Comparison of ENCODE assay signal across 20 cellular contexts in genomic region chr5:57304931-57305330, GRCh38.
A peak's percentile ranks its signal among the peaks of the same experiment; 100 is the strongest.
DNase-seq lines count a peak whose midpoint lies in the region; ATAC-seq and TF ChIP-seq lines count a peak whose summit lies in the region.
"Had no signal": no experiment of that assay in that cellular context is flagged by ENCODE, and none has a peak within 500 bp of the region (broad histone marks: within the 10 kb centered on the region; RNA-seq: fewer than 3 reads in every experiment).

No MANE protein-coding gene starts in this region.

- no peak overlapping the region for H3K9ac ChIP-seq in DND-41 (ENCODE audit: low read depth, low read length)
- H3K9ac ChIP-seq in IMR-90 (ENCODE audit: low read depth, low read length), result no peak overlapping the region
- H3K9ac ChIP-seq in mesenchymal stem cell (ENCODE audit: low read length), result no peak overlapping the region
- H3K9ac ChIP-seq in GM23248, result no peak overlapping the region
- H3K9ac ChIP-seq: BLaER1 had no signal

- CTCF ChIA-PET in IMR-90 (lab: Yijun Ruan, JAX), result interaction anchor here (0.5 kb wide), 1 partner anchor 1505 kb away, joined by 7 read pairs; no protein-coding TSS in a partner anchor

- H4K20me1 ChIP-seq in DND-41 (ENCODE audit: insufficient read depth, low read length) (no peaks in the 10 kb centered on the region), IMR-90 (ENCODE audit: insufficient read depth, low read length) (no peaks in the 10 kb centered on the region), GM23248 (ENCODE audit: insufficient read depth) (no peaks in the 10 kb centered on the region)
- H4K20me1 ChIP-seq: BLaER1 had no signal

- in situ Hi-C loops in IMR-90 (cut with MboI; ENCODE audit: low sequenced_read_pairs), result no loop called here
- in situ Hi-C loops in SK-MEL-5 (cut with HindIII; ENCODE audit: low pct_unique_long_range_greater_than_20kb, low sequenced_read_pairs), result no loop called here
- in situ Hi-C loops in GM23248 (cut with MboI), result loop anchor here (10.0 to 25.0 kb wide), 2 partner anchors 180 to 582 kb away; partner anchors contain the start of gene ACTBL2

- H3K18ac ChIP-seq in IMR-90 (ENCODE audit: low read depth, low read length) (peak overlapping the region; percentile 81; the same call in 1 of the 2 replicates), mesenchymal stem cell (ENCODE audit: low read depth in 1 of 2, low read length in 2 of 2) (no peak overlapping the region)

- H2BK5ac ChIP-seq in IMR-90 (ENCODE audit: low read depth, low read length, poor library complexity, severe bottlenecking), result no peak overlapping the region
- H2BK5ac ChIP-seq in mesenchymal stem cell (ENCODE audit: low read depth, low read length, poor library complexity, severe bottlenecking), result no peak overlapping the region

- H3K4me1 ChIP-seq in DND-41 (ENCODE audit: insufficient read depth, low read length) (peaks cover 37% of the 10 kb centered on the region), IMR-90 (ENCODE audit: control insufficient read depth, insufficient read depth, low read length) (peaks cover 11% of the 10 kb centered on the region), mesenchymal stem cell (ENCODE audit: control insufficient read depth, insufficient read depth, low read depth, low read length) (peaks cover 3% of the 10 kb centered on the region), GM23248 (ENCODE audit: insufficient read depth) (0 out of 2 replicates have a peak, but pooled peaks cover 5% of the 10 kb centered on the region)
- H3K4me1 ChIP-seq: Caco-2 had no signal

- H3K27ac ChIP-seq in DND-41 (ENCODE audit: low read length) (peak overlapping the region; percentile 11; the same call in 1 of the 2 replicates), IMR-90 (ENCODE audit: insufficient read depth, low read length) (peak overlapping the region; percentile 74; the same call in 1 of the 2 replicates), mesenchymal stem cell (ENCODE audit: low read length, poor library complexity, severe bottlenecking) (no peak overlapping the region), GM23248 (no peak overlapping the region)
- H3K27ac ChIP-seq: 22Rv1, BLaER1, C4-2B had no signal

- H2BK20ac ChIP-seq in IMR-90 (ENCODE audit: low read depth, low read length), result peak overlapping the region; percentile 98; the same call in 1 of the 2 replicates

- peak overlapping the region; percentile 90; the same call in 1 of the 2 replicates for H4K91ac ChIP-seq in IMR-90 (ENCODE audit: insufficient read depth, low read depth, low read length)
- H4K91ac ChIP-seq in mesenchymal stem cell (ENCODE audit: low read length), result no peak overlapping the region

- H3K27me3 ChIP-seq in DND-41 (ENCODE audit: insufficient read depth, low read length, poor library complexity) (no peaks in the 10 kb centered on the region), IMR-90 (ENCODE audit: control insufficient read depth, insufficient read depth, low read length) (no peaks in the 10 kb centered on the region), mesenchymal stem cell (ENCODE audit: control insufficient read depth in 1 of 2, insufficient read depth in 1 of 2, low read length in 2 of 2) (no peaks in the 10 kb centered on the region), GM23248 (replicated peaks; ENCODE audit: insufficient read depth) (no peaks in the 10 kb centered on the region)
- H3K27me3 ChIP-seq: BLaER1 had no signal

- H3K9me3 ChIP-seq in DND-41 (ENCODE audit: insufficient read depth, low read length, severe bottlenecking) (peaks cover 22% of the 10 kb centered on the region), IMR-90 (ENCODE audit: control insufficient read depth, insufficient read depth, low read length) (peaks cover 9% of the 10 kb centered on the region; the same call in 1 of the 2 replicates), mesenchymal stem cell (ENCODE audit: control insufficient read depth, low read length) (peaks cover 10% of the 10 kb centered on the region), GM23248 (ENCODE audit: low read depth) (no peaks in the 10 kb centered on the region)

- H3K4me3 ChIP-seq in DND-41 (ENCODE audit: low read depth in 1 of 2, low read length in 2 of 2), result no peak overlapping the region
- no peak overlapping the region for H3K4me3 ChIP-seq in IMR-90 (ENCODE audit: insufficient read depth, low read depth, low read length)
- H3K4me3 ChIP-seq in mesenchymal stem cell (ENCODE audit: insufficient read depth in 1 of 2, low read depth in 1 of 2, low read length in 2 of 2), result no peak overlapping the region
- no peak overlapping the region for H3K4me3 ChIP-seq in GM23248
- H3K4me3 ChIP-seq: BLaER1, GM12878, GM23338 had no signal

- H2BK120ac ChIP-seq in IMR-90 (ENCODE audit: low read depth, low read length) (peak overlapping the region; percentile 94), mesenchymal stem cell (ENCODE audit: low read depth, low read length) (no peak overlapping the region)

- H3K4ac ChIP-seq in IMR-90 (ENCODE audit: low read depth, low read length), result peak overlapping the region; percentile 73
- peak overlapping the region in 1 of 2 experiments; percentile 96 for H3K4ac ChIP-seq in mesenchymal stem cell (ENCODE audit: low read depth in 1 of 2, low read length in 2 of 2)

- no peaks in the 10 kb centered on the region for H3K79me1 ChIP-seq in IMR-90 (ENCODE audit: low read depth in 1 of 2, low read length in 2 of 2)
- no peaks in the 10 kb centered on the region for H3K79me1 ChIP-seq in mesenchymal stem cell (replicated peaks; ENCODE audit: low read length, poor library complexity, severe bottlenecking)

- TF ChIP-seq RAD21 in IMR-90 (IDR thresholded peaks at IDR 0.05; ENCODE audit: low read length), result no peak

- DNase-seq in DND-41, result no peak
- DNase-seq in IMR-90, result no peak
- peak; percentile 73 for DNase-seq in SK-MEL-5 (ENCODE audit: low read depth, low spot score)
- DNase-seq in mesenchymal stem cell, result no peak
- no peak for DNase-seq in GM23248
- DNase-seq in midbrain (lab: John Stamatoyannopoulos, UW), result no peak
- DNase-seq: Caco-2; CD4-positive, CD25-positive, alpha-beta regulatory T cell; CD8-positive, alpha-beta T cell; DMS153; EL; GDM1; H9; HFFc6 had no signal

- no peaks in the 10 kb centered on the region for H3K36me3 ChIP-seq in DND-41 (ENCODE audit: insufficient read depth, low read length)
- no peaks in the 10 kb centered on the region for H3K36me3 ChIP-seq in IMR-90 (ENCODE audit: control insufficient read depth, insufficient read depth, low read length)
- H3K36me3 ChIP-seq in mesenchymal stem cell (ENCODE audit: control insufficient read depth in 1 of 2, insufficient read depth in 2 of 2, low read depth in 1 of 2, low read length in 2 of 2), result no peaks in the 10 kb centered on the region
- H3K36me3 ChIP-seq in GM23248 (ENCODE audit: low read depth), result no peaks in the 10 kb centered on the region
- H3K36me3 ChIP-seq: BLaER1 had no signal

- peak overlapping the region; percentile 60; the same call in 1 of the 2 replicates for H4K5ac ChIP-seq in IMR-90 (ENCODE audit: low read depth, low read length)

- H3K9me2 ChIP-seq in GM23248 (ENCODE audit: insufficient read depth), result no peaks in the 10 kb centered on the region

- ATAC-seq in DND-41 (ENCODE audit: insufficient read depth, low read depth), result no peak
- no peak for ATAC-seq in IMR-90 (ENCODE audit: low read depth)
- ATAC-seq in HG02885 (IDR thresholded peaks at IDR 0.05; ENCODE audit: poor library complexity, unreplicated experiment), result no peak
- ATAC-seq: CD8-positive, alpha-beta T cell; GM12878 had no signal

- H3K56ac ChIP-seq in IMR-90 (ENCODE audit: extremely low read depth, insufficient read depth, low read length), result 0 out of 2 replicates have a peak overlapping the region, but pooled peaks have one; percentile 10

- peak overlapping the region; percentile 44 to 99 for H2BK12ac ChIP-seq in mesenchymal stem cell (ENCODE audit: low read length in 2 of 2)

- H2AK5ac ChIP-seq in IMR-90 (ENCODE audit: low read depth, low read length) (0 out of 2 replicates have a peak overlapping the region, but pooled peaks have one; percentile 95), mesenchymal stem cell (ENCODE audit: low read length, severe bottlenecking) (no peak overlapping the region)

- H3F3A ChIP-seq in GM23248 (ENCODE audit: insufficient read depth), result no peaks in the 10 kb centered on the region; the same call in 1 of the 2 replicates

- H3K79me2 ChIP-seq in DND-41 (ENCODE audit: insufficient read depth, low read length) (no peaks in the 10 kb centered on the region), GM23248 (ENCODE audit: insufficient read depth) (no peaks in the 10 kb centered on the region)

- H3K4me2 ChIP-seq in DND-41 (ENCODE audit: insufficient read depth, low read length), result no peak overlapping the region
- H3K4me2 ChIP-seq in IMR-90 (ENCODE audit: low read depth, low read length), result peak overlapping the region; percentile 54; the same call in 1 of the 2 replicates
- H3K4me2 ChIP-seq in mesenchymal stem cell (ENCODE audit: low read length, poor library complexity, severe bottlenecking), result no peak overlapping the region
- H3K4me2 ChIP-seq in GM23248 (ENCODE audit: unreplicated experiment), result no peak overlapping the region
- H3K4me2 ChIP-seq: BLaER1, GM23338 had no signal

- H3K23ac ChIP-seq in IMR-90 (ENCODE audit: low read depth, low read length) (peak overlapping the region; percentile 12; the same call in 1 of the 2 replicates), mesenchymal stem cell (ENCODE audit: low read length in 2 of 2) (no peak overlapping the region)

- WGBS in IMR-90 (ENCODE audit: extremely low coverage in 2 of 2, insufficient read length in 1 of 2), 2 experiments, result no CpG with 5 or more reads among the region's 2 CpGs
- 100% methylated on average over 1 of the region's 2 CpGs for WGBS in mesenchymal stem cell
- 42 to 44% methylated on average over 2 of the region's 2 CpGs for WGBS in GM23248 (ENCODE audit: low coverage in 1 of 2, low lambda C conversion rate in 2 of 2, missing lambda C conversion rate in 2 of 2), 2 experiments

- TF ChIP-seq CTCF in DND-41 (IDR thresholded peaks at IDR 0.05; ENCODE audit: borderline replicate concordance, extremely low read depth, low read length, poor library complexity, severe bottlenecking) (no peak), IMR-90 (conservative IDR thresholded peaks at IDR 0.05; ENCODE audit: low read depth, low read length) (no peak)

- H2AK9ac ChIP-seq in IMR-90 (replicated peaks; ENCODE audit: low read depth, low read length, poor library complexity), result no peak overlapping the region

- POLR2A ChIA-PET in IMR-90 (lab: Charles Lee; ENCODE audit: unreplicated experiment), result no interaction called here

- H2AFZ ChIP-seq in DND-41 (ENCODE audit: low read depth, low read length) (0 out of 2 replicates have a peak overlapping the region, but pooled peaks have one; percentile 15), IMR-90 (replicated peaks; ENCODE audit: low read length, poor library complexity) (no peak overlapping the region), mesenchymal stem cell (ENCODE audit: low read depth, low read length) (no peak overlapping the region), GM23248 (no peak overlapping the region)
- H2AFZ ChIP-seq: GM23338 had no signal

- H3K14ac ChIP-seq in IMR-90 (replicated peaks; ENCODE audit: low read depth, low read length) (peak overlapping the region; percentile 73), mesenchymal stem cell (ENCODE audit: low read length in 2 of 2) (no peak overlapping the region)

- dilution Hi-C loops in IMR-90 (cut with HindIII; ENCODE audit: low sequenced_read_pairs, unreplicated experiment), result no loop called here

- intact Hi-C loops in IMR-90 (cut with micrococcal nuclease), result no loop called here

- TF ChIP-seq POLR2A in IMR-90 (IDR thresholded peaks at IDR 0.05; ENCODE audit: low read depth, low read length), result no peak

- peak overlapping the region; percentile 66 to 76; a peak in 1 of 4 replicates for H4K8ac ChIP-seq in IMR-90 (ENCODE audit: low read depth in 2 of 2, low read length in 2 of 2)
- no peak overlapping the region for H4K8ac ChIP-seq in mesenchymal stem cell (ENCODE audit: low read length)

- H3K9me1 ChIP-seq in IMR-90 (ENCODE audit: insufficient read depth, low read length), result peaks cover 8% of the 10 kb centered on the region; the same call in 1 of the 2 replicates

- BruUV-seq in IMR-90 (replicated peaks; lab: Mats Ljungman, UMichigan), result no TSS peak

- peak overlapping the region; percentile 76; the same call in 2 of the 3 replicates for H2BK15ac ChIP-seq in IMR-90 (ENCODE audit: low read depth, low read length)
- no peak overlapping the region for H2BK15ac ChIP-seq in mesenchymal stem cell (ENCODE audit: low read depth, poor library complexity, severe bottlenecking)

Comparison
In these comparisons a context has a peak if more than half of its experiments do, and no peak if none do; other contexts are left out.
1. H3K27ac ChIP-seq: peak in DND-41 (single experiment) and IMR-90 (single experiment); none in mesenchymal stem cell (single experiment) and GM23248 (single experiment).